Comparison of ENCODE assay signal across 8 cellular contexts in the genomic region with DNA sequence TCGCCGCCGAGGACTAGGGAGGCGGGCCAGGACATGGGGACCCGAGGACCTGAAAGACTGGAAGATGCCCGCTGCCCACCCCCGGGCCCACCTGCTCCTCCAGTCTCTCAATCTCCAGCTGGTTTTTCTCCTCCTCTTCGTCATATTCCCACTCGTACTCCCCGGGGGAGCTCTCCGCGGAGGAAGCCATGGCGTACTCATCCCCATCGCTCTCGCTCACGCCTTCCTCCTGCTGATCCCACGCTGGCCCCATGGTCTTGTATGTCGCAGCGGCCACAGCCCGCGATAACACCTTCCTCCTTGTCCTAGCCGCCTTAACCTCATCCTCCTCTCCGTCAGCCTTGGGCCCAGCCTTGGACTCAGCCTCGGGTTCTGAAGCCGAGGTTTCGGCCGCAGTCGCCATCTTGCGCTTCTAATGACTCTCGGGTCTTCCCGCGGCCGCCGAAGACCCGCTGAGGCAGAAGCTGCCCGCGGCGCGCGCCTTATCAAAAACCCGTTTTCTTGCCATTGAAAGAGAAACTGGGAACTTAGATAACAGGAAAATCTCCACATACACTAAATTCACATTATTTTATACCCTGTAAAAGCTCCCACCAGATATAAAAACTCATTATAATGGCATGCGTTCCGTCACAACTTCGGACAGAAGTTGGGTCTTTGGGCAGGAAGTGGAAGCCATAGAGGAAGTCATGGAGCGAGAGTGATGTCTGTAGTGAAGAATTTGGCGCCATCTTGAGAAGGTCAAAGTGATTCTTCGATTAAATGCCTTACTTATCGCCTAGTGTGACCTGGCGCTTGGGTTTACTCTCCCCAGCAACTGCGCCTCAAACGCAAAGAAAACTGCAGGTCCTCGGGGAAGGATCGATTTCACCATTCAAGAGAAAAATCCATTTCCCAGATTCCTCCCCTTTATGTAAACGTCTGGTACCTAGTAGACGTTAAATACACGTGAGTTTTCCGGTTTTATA. TPM values are rescaled to one million over a fixed set of nuclear protein-coding genes. Genes with fewer than 3 reads are reported as not detected.
DNase-seq lines count a peak whose midpoint lies in the region; ATAC-seq and TF ChIP-seq lines count a peak whose summit lies in the region.

A gene with protein sequence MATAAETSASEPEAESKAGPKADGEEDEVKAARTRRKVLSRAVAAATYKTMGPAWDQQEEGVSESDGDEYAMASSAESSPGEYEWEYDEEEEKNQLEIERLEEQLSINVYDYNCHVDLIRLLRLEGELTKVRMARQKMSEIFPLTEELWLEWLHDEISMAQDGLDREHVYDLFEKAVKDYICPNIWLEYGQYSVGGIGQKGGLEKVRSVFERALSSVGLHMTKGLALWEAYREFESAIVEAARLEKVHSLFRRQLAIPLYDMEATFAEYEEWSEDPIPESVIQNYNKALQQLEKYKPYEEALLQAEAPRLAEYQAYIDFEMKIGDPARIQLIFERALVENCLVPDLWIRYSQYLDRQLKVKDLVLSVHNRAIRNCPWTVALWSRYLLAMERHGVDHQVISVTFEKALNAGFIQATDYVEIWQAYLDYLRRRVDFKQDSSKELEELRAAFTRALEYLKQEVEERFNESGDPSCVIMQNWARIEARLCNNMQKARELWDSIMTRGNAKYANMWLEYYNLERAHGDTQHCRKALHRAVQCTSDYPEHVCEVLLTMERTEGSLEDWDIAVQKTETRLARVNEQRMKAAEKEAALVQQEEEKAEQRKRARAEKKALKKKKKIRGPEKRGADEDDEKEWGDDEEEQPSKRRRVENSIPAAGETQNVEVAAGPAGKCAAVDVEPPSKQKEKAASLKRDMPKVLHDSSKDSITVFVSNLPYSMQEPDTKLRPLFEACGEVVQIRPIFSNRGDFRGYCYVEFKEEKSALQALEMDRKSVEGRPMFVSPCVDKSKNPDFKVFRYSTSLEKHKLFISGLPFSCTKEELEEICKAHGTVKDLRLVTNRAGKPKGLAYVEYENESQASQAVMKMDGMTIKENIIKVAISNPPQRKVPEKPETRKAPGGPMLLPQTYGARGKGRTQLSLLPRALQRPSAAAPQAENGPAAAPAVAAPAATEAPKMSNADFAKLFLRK (minus strand): TSS at position 422 of the 968 bp plus-strand sequence. CDS start 19 bp downstream, at position 403.

- peak within 1 kb of the TSS; percentile 92 for H3K27ac ChIP-seq in C4-2B
- peak within 1 kb of the TSS; percentile 63 to 99 (median 95) for H3K27ac ChIP-seq in dorsolateral prefrontal cortex
- peak within 1 kb of the TSS; percentile 85 to 94 for H3K27ac ChIP-seq in liver (ENCODE audit: low read depth in 1 of 2, low read length in 2 of 2)

- intact Hi-C loops in dorsolateral prefrontal cortex (cut with DNase I), result loop anchor here (1.0 to 5.0 kb wide), 4 partner anchors 46 to 531 kb away; a partner anchor contains a TSS

- under 1% methylated on average over 57 of the region's 57 CpGs for WGBS in liver

- TF ChIP-seq RAD21 in liver (IDR thresholded peaks at IDR 0.05), result no peak

- H3K4me1 ChIP-seq in liver (ENCODE audit: control insufficient read depth in 4 of 4, insufficient read depth in 4 of 4, low read length in 3 of 4), result peaks cover 6 to 53% (median 47%) of the 10 kb centered on the region in 4 donors

- no peaks in the 10 kb centered on the region for H3K9me3 ChIP-seq in liver (ENCODE audit: control insufficient read depth in 4 of 4, low read length in 3 of 4)

- no peaks in the 10 kb centered on the region for H3K27me3 ChIP-seq in dorsolateral prefrontal cortex
- no peaks in the 10 kb centered on the region for H3K27me3 ChIP-seq in liver (ENCODE audit: control insufficient read depth in 4 of 4, insufficient read depth in 4 of 4, low read length in 3 of 4)

- H3K4me3 ChIP-seq in dorsolateral prefrontal cortex (peak within 1 kb of the TSS; percentile 69 to 100 (median 97)), liver (ENCODE audit: low read depth in 1 of 3, low read length in 3 of 3) (peak within 1 kb of the TSS; percentile 71 to 97 (median 95))

- no peak for TF ChIP-seq CTCF in C4-2B (conservative IDR thresholded peaks at IDR 0.05)
- TF ChIP-seq CTCF in dorsolateral prefrontal cortex (IDR thresholded peaks at IDR 0.05 in 54 of 56, conservative IDR thresholded peaks at IDR 0.05 in 2 of 56; ENCODE audit: low read depth in 1 of 56, partially characterized antibody in 56 of 56), result peak in 29 of 56 donors; percentile 2 to 60 (median 23)
- TF ChIP-seq CTCF in liver (IDR thresholded peaks at IDR 0.05; ENCODE audit: low read depth, low read length, missing input control), result no peak

- peak; percentile 94 for DNase-seq in NCI-H774 (lab: John Stamatoyannopoulos, UW)
- peak; percentile 84 to 86 for DNase-seq in activated CD4-positive, alpha-beta T cell treated with anti-CD3 and anti-CD28 coated beads, Interleukin-2, amount 50 U/mL, for 48 hours
- peak; percentile 67 to 84 (median 75) for DNase-seq in dorsolateral prefrontal cortex
- peak; percentile 82 for DNase-seq in stimulated activated CD4-positive, alpha-beta T cell treated with anti-CD3 and anti-CD28 coated beads, Interleukin-4, amount 100 ng/mL, for 1 hour

- ATAC-seq in GM19372 (IDR thresholded peaks at IDR 0.05; ENCODE audit: low read depth, unreplicated experiment) (peak; percentile 38), HG03565 (IDR thresholded peaks at IDR 0.05; ENCODE audit: unreplicated experiment) (peak; percentile 28)

- H3K36me3 ChIP-seq in liver (ENCODE audit: control insufficient read depth in 4 of 4, insufficient read depth in 3 of 4, low read depth in 1 of 4, low read length in 3 of 4), result peaks cover 0 to 7% (median 4%) of the 10 kb centered on the region in 4 donors

- H3K9ac ChIP-seq in liver (ENCODE audit: low read depth in 1 of 2, low read length in 2 of 2), result peak within 1 kb of the TSS; percentile 77 to 98

TF ChIP-seq in liver, 16 proteins besides CTCF, POLR2A, EP300 and RAD21 (continues in another document):
- TF ChIP-seq, protein P1, sequence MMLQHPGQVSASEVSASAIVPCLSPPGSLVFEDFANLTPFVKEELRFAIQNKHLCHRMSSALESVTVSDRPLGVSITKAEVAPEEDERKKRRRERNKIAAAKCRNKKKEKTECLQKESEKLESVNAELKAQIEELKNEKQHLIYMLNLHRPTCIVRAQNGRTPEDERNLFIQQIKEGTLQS (IDR thresholded peaks at IDR 0.05), result no peak
- TF ChIP-seq, protein P2, sequence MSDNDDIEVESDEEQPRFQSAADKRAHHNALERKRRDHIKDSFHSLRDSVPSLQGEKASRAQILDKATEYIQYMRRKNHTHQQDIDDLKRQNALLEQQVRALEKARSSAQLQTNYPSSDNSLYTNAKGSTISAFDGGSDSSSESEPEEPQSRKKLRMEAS (IDR thresholded peaks at IDR 0.05), result peak; percentile 68
- TF ChIP-seq RXRA (IDR thresholded peaks at IDR 0.05), result peak in 1 of 2 donors; percentile 58
- peak; percentile 79 to 93 for TF ChIP-seq GABPA (IDR thresholded peaks at IDR 0.05 in 1 of 2, conservative IDR thresholded peaks at IDR 0.05 in 1 of 2)
- peak; percentile 15 for TF ChIP-seq TAF1 (conservative IDR thresholded peaks at IDR 0.05)
- TF ChIP-seq HNF4G (IDR thresholded peaks at IDR 0.05), result no peak
- TF ChIP-seq SP1 (IDR thresholded peaks at IDR 0.05), result peak; percentile 56
- peak; percentile 52 to 83 for TF ChIP-seq JUND (IDR thresholded peaks at IDR 0.05)
- TF ChIP-seq FOXA1 (IDR thresholded peaks at IDR 0.05), result no peak
- peak; percentile 46 for TF ChIP-seq NR2F2 (IDR thresholded peaks at IDR 0.05)
- TF ChIP-seq YY1 (IDR thresholded peaks at IDR 0.05), result peak; percentile 100
- peak in 1 of 2 donors; percentile 41 for TF ChIP-seq HNF4A (conservative IDR thresholded peaks at IDR 0.05)
- TF ChIP-seq FOXA2 (IDR thresholded peaks at IDR 0.05), result no peak
- peak; percentile 22 to 24 for TF ChIP-seq EGR1 (IDR thresholded peaks at IDR 0.05; ENCODE audit: low read depth in 2 of 2)
- TF ChIP-seq, protein P3, sequence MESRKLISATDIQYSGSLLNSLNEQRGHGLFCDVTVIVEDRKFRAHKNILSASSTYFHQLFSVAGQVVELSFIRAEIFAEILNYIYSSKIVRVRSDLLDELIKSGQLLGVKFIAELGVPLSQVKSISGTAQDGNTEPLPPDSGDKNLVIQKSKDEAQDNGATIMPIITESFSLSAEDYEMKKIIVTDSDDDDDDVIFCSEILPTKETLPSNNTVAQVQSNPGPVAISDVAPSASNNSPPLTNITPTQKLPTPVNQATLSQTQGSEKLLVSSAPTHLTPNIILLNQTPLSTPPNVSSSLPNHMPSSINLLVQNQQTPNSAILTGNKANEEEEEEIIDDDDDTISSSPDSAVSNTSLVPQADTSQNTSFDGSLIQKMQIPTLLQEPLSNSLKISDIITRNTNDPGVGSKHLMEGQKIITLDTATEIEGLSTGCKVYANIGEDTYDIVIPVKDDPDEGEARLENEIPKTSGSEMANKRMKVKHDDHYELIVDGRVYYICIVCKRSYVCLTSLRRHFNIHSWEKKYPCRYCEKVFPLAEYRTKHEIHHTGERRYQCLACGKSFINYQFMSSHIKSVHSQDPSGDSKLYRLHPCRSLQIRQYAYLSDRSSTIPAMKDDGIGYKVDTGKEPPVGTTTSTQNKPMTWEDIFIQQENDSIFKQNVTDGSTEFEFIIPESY (IDR thresholded peaks at IDR 0.05), result peak; percentile 64

RNA-seq across cellular contexts. Expression of the gene that starts here (rescaled TPM):
- 10 to 100 TPM; 41.4 to 83.9 (median 63.1) TPM for total RNA-seq in dorsolateral prefrontal cortex
- 10 to 100 TPM; 36.6 to 37.1 TPM for total RNA-seq in liver
- polyA plus RNA-seq in liver, result 10 to 100 TPM in 1 of 2 donors, 1 to 10 TPM in 1; 5.9 to 10.5 TPM

Comparison
In these comparisons a context has a peak if more than half of its experiments do, and no peak if none do; other contexts are left out.
1. Peak in every context shown above with its lines: DNase-seq, ATAC-seq, H3K4me3 ChIP-seq and H3K27ac ChIP-seq.
2. CTCF ChIP-seq: peak in dorsolateral prefrontal cortex (29 of 56); none in C4-2B (single experiment) and liver (single experiment).